Comparison of ENCODE assay signal across 17 cellular contexts in the genomic region with DNA sequence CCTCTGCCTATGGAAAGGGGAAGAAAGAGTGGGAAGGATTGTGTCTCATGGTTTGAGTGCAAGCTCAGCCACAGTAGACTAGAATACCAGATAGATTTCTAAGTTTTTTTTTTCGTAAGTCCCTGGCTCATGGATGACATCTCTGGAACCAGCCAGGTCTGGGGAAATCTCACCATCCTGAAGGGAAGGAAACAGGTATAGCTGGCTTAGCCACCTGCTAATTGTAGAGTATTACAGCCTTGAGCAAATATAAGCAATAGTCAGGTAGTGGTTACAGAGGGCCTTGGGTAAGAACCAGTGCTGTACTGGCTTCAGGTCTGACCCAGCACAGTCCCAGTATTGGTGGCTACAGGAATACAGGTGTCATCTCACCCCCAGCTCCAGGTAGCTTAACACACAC.
DNase-seq lines count a peak whose midpoint lies in the region; TF ChIP-seq lines count a peak whose summit lies in the region.
"Had no signal": no experiment of that assay in that cellular context is flagged by ENCODE, and none has a peak within 500 bp of the region (broad histone marks: within the 10 kb centered on the region; RNA-seq: fewer than 3 reads in every experiment).

No MANE protein-coding gene starts in this region.

- intact Hi-C loops in spleen (cut with DNase I; ENCODE audit: low total_unique reads): no loop called here

- H3K27me3 ChIP-seq in spleen (replicated peaks in 1 of 7): no peaks in the 10 kb centered on the region

- peaks cover 0 to 30% (median 19%) of the 10 kb centered on the region in 8 donors for H3K9me3 ChIP-seq in spleen

- H3K4me3 ChIP-seq in LNCaP clone FGC (ENCODE audit: low read depth, low read length): no peak overlapping the region
- no peak overlapping the region for H3K4me3 ChIP-seq in epithelial cell of esophagus (ENCODE audit: low read length)
- no peak overlapping the region for H3K4me3 ChIP-seq in spleen
- H3K4me3 ChIP-seq: GM12878, GM23248 had no signal

- DNase-seq in LNCaP clone FGC (ENCODE audit: low read depth): peak; percentile 58
- DNase-seq in LoVo (ENCODE audit: low spot score): peak; percentile 4
- DNase-seq in epithelial cell of esophagus (ENCODE audit: low read depth): peak; percentile 69
- DNase-seq in type B pancreatic cell (ENCODE audit: extremely low spot score, unreplicated experiment): no peak
- no peak for DNase-seq in HT-29 (ENCODE audit: low spot score)
- DNase-seq in spleen: no peak
- DNase-seq: C1 segment of cervical spinal cord; Calu3; CD4-positive, alpha-beta memory T cell; COR-L47; DMS79; EL; GDM1; GM23248; H7; HCEC 1CT had no signal

- H3K36me3 ChIP-seq in spleen: no peaks in the 10 kb centered on the region

- peak overlapping the region; percentile 50 for H3K27ac Mint-ChIP-seq in type B pancreatic cell
- H3K27ac Mint-ChIP-seq: CD4-positive, alpha-beta memory T cell had no signal

- TF ChIP-seq CTCF in LNCaP clone FGC (IDR thresholded peaks at IDR 0.05; ENCODE audit: control insufficient read depth, extremely low read depth, insufficient read depth) (no peak), epithelial cell of esophagus (IDR thresholded peaks at IDR 0.05; ENCODE audit: insufficient read depth, low read depth, low read length, missing control alignments) (no peak), type B pancreatic cell (conservative IDR thresholded peaks at IDR 0.05) (no peak), spleen (IDR thresholded peaks at IDR 0.05 in 8 of 11, conservative IDR thresholded peaks at IDR 0.05 in 3 of 11) (no peak)

- H3K36me3 Mint-ChIP-seq in type B pancreatic cell: no peaks in the 10 kb centered on the region
- H3K36me3 Mint-ChIP-seq: CD4-positive, alpha-beta memory T cell had no signal

- no peak for TF ChIP-seq POLR2A in spleen (IDR thresholded peaks at IDR 0.05)

- no peaks in the 10 kb centered on the region for H3K27me3 Mint-ChIP-seq in type B pancreatic cell
- H3K27me3 Mint-ChIP-seq: CD4-positive, alpha-beta memory T cell had no signal

- H3K9me3 Mint-ChIP-seq in type B pancreatic cell: peaks cover 9% of the 10 kb centered on the region

- no peaks in the 10 kb centered on the region for H3K4me1 Mint-ChIP-seq in type B pancreatic cell (ENCODE audit: unreplicated experiment)
- H3K4me1 Mint-ChIP-seq: CD4-positive, alpha-beta memory T cell had no signal

- WGBS in spleen, 5 donors: 73 to 92% (median 75%) methylated on average over 1 of the region's 1 CpG

- H3K27ac ChIP-seq in spleen: no peak overlapping the region
- H3K27ac ChIP-seq: GM23248 had no signal

- no peaks in the 10 kb centered on the region for H3K4me1 ChIP-seq in spleen

- no peak overlapping the region for H3K4me3 Mint-ChIP-seq in type B pancreatic cell
- H3K4me3 Mint-ChIP-seq: CD4-positive, alpha-beta memory T cell had no signal

Comparison
In these comparisons a context has a peak if more than half of its experiments do, and no peak if none do; other contexts are left out.
1. DNase-seq: peak in LNCaP clone FGC (single experiment), LoVo (single experiment) and epithelial cell of esophagus (single experiment); none in type B pancreatic cell (single experiment), HT-29 (single experiment) and spleen (single experiment).